Comparison of ENCODE assay signal across 28 cellular contexts in the genomic region with DNA sequence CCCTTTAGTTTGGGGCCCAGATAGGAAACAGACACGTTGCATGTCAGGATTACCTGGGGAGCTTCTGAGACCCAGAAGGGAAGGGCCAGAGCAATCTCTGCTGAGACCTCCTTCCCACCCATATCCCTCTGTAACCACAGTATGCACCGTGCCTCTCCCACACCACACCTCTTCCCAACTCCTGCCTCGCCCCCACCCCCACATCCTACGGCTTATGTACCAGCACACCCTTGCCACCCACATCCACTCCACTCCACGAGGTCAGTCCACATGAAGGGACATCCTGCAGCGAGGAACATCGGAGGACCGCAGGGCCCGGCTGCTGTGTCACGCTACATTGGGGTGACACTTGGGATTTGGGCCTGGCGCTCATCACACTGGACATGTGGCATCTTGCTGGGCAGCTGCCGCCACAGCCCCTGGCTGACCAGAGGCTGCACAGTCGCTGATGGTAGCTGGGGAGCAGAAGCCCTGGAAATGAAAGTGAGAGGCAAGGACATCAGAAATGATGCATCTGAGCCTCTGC.
"Had no signal": no experiment of that assay in that cellular context is flagged by ENCODE, and none has a peak within 500 bp of the region (broad histone marks: within the 10 kb centered on the region; RNA-seq: fewer than 3 reads in every experiment).

No MANE protein-coding gene starts in this region.

- H3K4me1 ChIP-seq: ascending aorta, colonic mucosa, foreskin keratinocyte, left ventricle myocardium inferior, right atrium auricular region had no signal

- FAIRE-seq: endothelial cell of umbilical vein, islet of Langerhans had no signal

- H3K9ac ChIP-seq: parathyroid adenoma had no signal

- H3K4me1 Mint-ChIP-seq: activated CD4-positive, alpha-beta T cell treated with anti-CD3 and anti-CD28 coated beads, Interleukin-2, amount 10 ng/mL, durations not matched to agents 24 days and 14 days; activated naive CD8-positive, alpha-beta T cell treated with anti-CD3 and anti-CD28 coated beads for 36 hours; brain had no signal

- H3K9me3 Mint-ChIP-seq: activated CD4-positive, alpha-beta memory T cell treated with anti-CD3 and anti-CD28 coated beads for 36 hours; activated CD4-positive, alpha-beta T cell treated with anti-CD3 and anti-CD28 coated beads, Interleukin-2, amount 10 ng/mL, durations not matched to agents 24 days and 14 days; activated naive CD4-positive, alpha-beta T cell treated with anti-CD3 and anti-CD28 coated beads for 36 hours; activated naive CD8-positive, alpha-beta T cell treated with anti-CD3 and anti-CD28 coated beads for 36 hours; activated T-helper 1 cell treated with anti-CD3 and anti-CD28 coated beads, Interleukin-12 subunit alpha, Interleukin-12 subunit beta, Interleukin-2, Interleukin-4 antibody, amounts not matched to agents 30 ng/mL and 10 ng/mL and 1 ng/mL, durations not matched to agents 14 hours and 24 hours and 36 hours; stimulated activated naive CD8-positive, alpha-beta T cell treated with anti-CD3 and anti-CD28 coated beads, Interleukin-15, Interleukin-2, amounts not matched to agents 100 ng/mL and 50 ng/mL, for 24 hours had no signal

- H3K27ac Mint-ChIP-seq: activated CD4-positive, alpha-beta memory T cell treated with anti-CD3 and anti-CD28 coated beads for 36 hours; activated CD4-positive, alpha-beta T cell treated with anti-CD3 and anti-CD28 coated beads, Interleukin-2, amount 10 ng/mL, durations not matched to agents 24 days and 14 days; activated naive CD4-positive, alpha-beta T cell treated with anti-CD3 and anti-CD28 coated beads for 36 hours; activated naive CD8-positive, alpha-beta T cell treated with anti-CD3 and anti-CD28 coated beads for 36 hours; activated T-helper 1 cell treated with anti-CD3 and anti-CD28 coated beads, Interleukin-12 subunit alpha, Interleukin-12 subunit beta, Interleukin-2, Interleukin-4 antibody, amounts not matched to agents 30 ng/mL and 10 ng/mL and 1 ng/mL, durations not matched to agents 14 hours and 24 hours and 36 hours; nephron progenitor cell; stimulated activated naive CD8-positive, alpha-beta T cell treated with anti-CD3 and anti-CD28 coated beads, Interleukin-15, Interleukin-2, amounts not matched to agents 100 ng/mL and 50 ng/mL, for 24 hours; T-helper 17 cell had no signal

- H3K9me3 ChIP-seq: adrenal gland, ascending aorta, colonic mucosa, left ventricle myocardium inferior, right atrium auricular region, thyroid gland had no signal

- H3K4me3 ChIP-seq: adrenal gland, ascending aorta, cardiac muscle cell, colonic mucosa, left ventricle myocardium inferior, lung, right atrium auricular region, thyroid gland had no signal

- H3K27me3 ChIP-seq: adrenal gland, ascending aorta, cardiac muscle cell, colonic mucosa, right atrium auricular region, thyroid gland had no signal

- H3K4me3 Mint-ChIP-seq: activated CD4-positive, alpha-beta memory T cell treated with anti-CD3 and anti-CD28 coated beads for 36 hours; activated CD4-positive, alpha-beta T cell treated with anti-CD3 and anti-CD28 coated beads, Interleukin-2, amount 10 ng/mL, durations not matched to agents 24 days and 14 days; activated naive CD4-positive, alpha-beta T cell treated with anti-CD3 and anti-CD28 coated beads for 36 hours; activated naive CD8-positive, alpha-beta T cell treated with anti-CD3 and anti-CD28 coated beads for 36 hours; activated T-helper 1 cell treated with anti-CD3 and anti-CD28 coated beads, Interleukin-12 subunit alpha, Interleukin-12 subunit beta, Interleukin-2, Interleukin-4 antibody, amounts not matched to agents 30 ng/mL and 10 ng/mL and 1 ng/mL, durations not matched to agents 14 hours and 24 hours and 36 hours; brain; naive B cell; nephron progenitor cell; stimulated activated naive CD8-positive, alpha-beta T cell treated with anti-CD3 and anti-CD28 coated beads, Interleukin-15, Interleukin-2, amounts not matched to agents 100 ng/mL and 50 ng/mL, for 24 hours; T-helper 17 cell had no signal

- H3K79me2 ChIP-seq: parathyroid adenoma had no signal

- H3K36me3 ChIP-seq: adrenal gland, ascending aorta, cardiac muscle cell, colonic mucosa, left ventricle myocardium inferior, right atrium auricular region, thyroid gland, WERI-Rb-1 had no signal

- H2AFZ ChIP-seq: parathyroid adenoma had no signal

- H3K27me3 Mint-ChIP-seq: brain; naive B cell; stimulated activated naive CD8-positive, alpha-beta T cell treated with anti-CD3 and anti-CD28 coated beads, Interleukin-15, Interleukin-2, amounts not matched to agents 100 ng/mL and 50 ng/mL, for 24 hours had no signal

- DNase-seq: activated CD4-positive, alpha-beta memory T cell treated with anti-CD3 and anti-CD28 coated beads for 36 hours; activated CD4-positive, alpha-beta T cell treated with anti-CD3 and anti-CD28 coated beads, Interleukin-2, amount 10 ng/mL, durations not matched to agents 24 days and 14 days; activated CD8-positive, alpha-beta memory T cell treated with anti-CD3 and anti-CD28 coated beads, Interleukin-2, amount 50 U/mL, for 4 hours; activated effector memory CD4-positive, alpha-beta T cell treated with anti-CD3 and anti-CD28 coated beads, Interleukin-2, amount 50 U/mL, for 16 hours; activated naive CD4-positive, alpha-beta T cell treated with anti-CD3 and anti-CD28 coated beads for 36 hours; activated naive CD8-positive, alpha-beta T cell treated with anti-CD3 and anti-CD28 coated beads for 36 hours; activated T-cell treated with anti-CD3 and anti-CD28 coated beads, Interleukin-2, amount 50 U/mL, for 1 hour; cerebellar nuclear complex; colonic mucosa; left ventricle myocardium inferior; naive B cell; nephron progenitor cell; nucleus accumbens; T-helper 17 cell; thyroid gland; WERI-Rb-1 had no signal

- H3K27ac ChIP-seq: ascending aorta, cardiac muscle cell, colonic mucosa, foreskin keratinocyte, left ventricle myocardium inferior, parathyroid adenoma, right atrium auricular region, thyroid gland, WERI-Rb-1 had no signal

- ATAC-seq: T-helper 17 cell had no signal
